ENCODE assay signal across 23 cellular contexts in genomic region chr2:182862003-182862402, GRCh38. TPM values are rescaled to one million over a fixed set of nuclear protein-coding genes. Genes with fewer than 3 reads are reported as not detected.
DNase-seq lines count a peak whose midpoint lies in the region; TF ChIP-seq lines count a peak whose summit lies in the region.
"Had no signal": no experiment of that assay in that cellular context is flagged by ENCODE, and none has a peak within 500 bp of the region (broad histone marks: within the 10 kb centered on the region; RNA-seq: fewer than 3 reads in every experiment).

No MANE protein-coding gene starts in this region.

- no peak for DNase-seq in left ventricle myocardium inferior
- DNase-seq in cardiac septum (ENCODE audit: low spot score) = no peak
- DNase-seq in epithelial cell of esophagus (ENCODE audit: low read depth) = peak; percentile 34
- DNase-seq in osteoblast (ENCODE audit: insufficient read length, low spot score, missing footprints) = peak; percentile 44
- DNase-seq in RWPE1 (ENCODE audit: low spot score) = no peak
- no peak for DNase-seq in central memory CD4-positive, alpha-beta T cell
- DNase-seq in GM10248 (ENCODE audit: extremely low spot score) = no peak
- DNase-seq in SJCRH30 = no peak
- DNase-seq: activated CD4-positive, alpha-beta T cell treated with anti-CD3 and anti-CD28 coated beads for 48 hours; Caco-2; MM.1S; natural killer cell; NCI-H1417 treated with DMSO at 0.1 percent for 48 hours; NCI-H2107; NK-92 treated with Interleukin-12 subunit alpha and Interleukin-12 subunit beta, amount 100 ng/mL, for 24 hours; posterior cingulate gyrus; stimulated activated CD4-positive, alpha-beta T cell treated with anti-CD3 and anti-CD28 coated beads, Interleukin-2, amount 100 ng/mL, for 48 hours; stimulated activated naive CD8-positive, alpha-beta T cell treated with anti-CD3 and anti-CD28 coated beads, Interleukin-15, Interleukin-2, amounts not matched to agents 100 U/mL and 50 U/mL, for 24 hours; T-helper 17 cell had no signal

- H3K36me3 ChIP-seq in left ventricle myocardium inferior (no peaks in the 10 kb centered on the region), osteoblast (ENCODE audit: insufficient read depth, low read length) (no peaks in the 10 kb centered on the region), SJCRH30 (no peaks in the 10 kb centered on the region)

- H3K4me3 ChIP-seq in left ventricle myocardium inferior (no peak overlapping the region), epithelial cell of esophagus (ENCODE audit: low read length) (no peak overlapping the region), osteoblast (ENCODE audit: insufficient read depth, low read length) (no peak overlapping the region), SJCRH30 (no peak overlapping the region)
- H3K4me3 ChIP-seq: SK-N-MC had no signal

- intact Hi-C loops in left ventricle myocardium inferior (cut with micrococcal nuclease) (no loop called here), cardiac septum (cut with DNase I) (no loop called here)

- H3K4me1 ChIP-seq in left ventricle myocardium inferior (peaks cover 20% of the 10 kb centered on the region), osteoblast (ENCODE audit: insufficient read depth, low read length) (peaks cover 13% of the 10 kb centered on the region), SJCRH30 (no peaks in the 10 kb centered on the region)

- TF ChIP-seq CTCF in left ventricle myocardium inferior (IDR thresholded peaks at IDR 0.05; ENCODE audit: borderline replicate concordance) = no peak
- TF ChIP-seq CTCF in epithelial cell of esophagus (IDR thresholded peaks at IDR 0.05; ENCODE audit: insufficient read depth, low read depth, low read length, missing control alignments) = no peak
- no peak for TF ChIP-seq CTCF in osteoblast (IDR thresholded peaks at IDR 0.05; ENCODE audit: extremely low read depth, low read depth, low read length)
- no peak for TF ChIP-seq CTCF in RWPE1 (conservative IDR thresholded peaks at IDR 0.05; ENCODE audit: low read depth)
- TF ChIP-seq CTCF in GM10248 (IDR thresholded peaks at IDR 0.05; ENCODE audit: control extremely low read depth, extremely low read depth, low read depth, missing control alignments) = no peak

- no peaks in the 10 kb centered on the region for H4K20me1 ChIP-seq in osteoblast (ENCODE audit: insufficient read depth, low read length)

- H3K4me2 ChIP-seq in osteoblast (ENCODE audit: insufficient read depth, low read length) = no peak overlapping the region

- H3K9me3 ChIP-seq in left ventricle myocardium inferior (replicated peaks) = peaks cover 5% of the 10 kb centered on the region
- no peaks in the 10 kb centered on the region for H3K9me3 ChIP-seq in osteoblast (ENCODE audit: low read depth, low read length)
- no peaks in the 10 kb centered on the region for H3K9me3 ChIP-seq in SJCRH30 (replicated peaks)
- H3K9me3 ChIP-seq: Caco-2 had no signal

- no peaks in the 10 kb centered on the region for H3K79me2 ChIP-seq in osteoblast (ENCODE audit: insufficient read depth, low read length)

- H3K27me3 ChIP-seq in left ventricle myocardium inferior (ENCODE audit: low read depth) = peaks cover 11% of the 10 kb centered on the region
- H3K27me3 ChIP-seq in osteoblast (ENCODE audit: insufficient read depth, low read length) = peaks cover 11% of the 10 kb centered on the region
- no peaks in the 10 kb centered on the region for H3K27me3 ChIP-seq in SJCRH30

- peak overlapping the region; percentile 14 for H3K27ac ChIP-seq in left ventricle myocardium inferior (replicated peaks)
- H3K27ac ChIP-seq in osteoblast (ENCODE audit: low read depth, low read length) = no peak overlapping the region
- H3K27ac ChIP-seq in RWPE1 = no peak overlapping the region
- no peak overlapping the region for H3K27ac ChIP-seq in SJCRH30
- H3K27ac ChIP-seq: SK-N-MC had no signal

- no peak overlapping the region for H2AFZ ChIP-seq in osteoblast (ENCODE audit: low read length)

- CTCF ChIA-PET in RWPE1 (lab: Yijun Ruan, JAX) = interaction anchor here (1.6 kb wide), 1 partner anchor 9 kb away, joined by 5 read pairs; no protein-coding TSS in a partner anchor
- CTCF ChIA-PET in GM10248 (lab: Yijun Ruan, JAX) = no interaction called here

- POLR2A ChIA-PET in RWPE1 (lab: Yijun Ruan, JAX; ENCODE audit: low non-redundant PET) (no interaction called here), GM10248 (lab: Yijun Ruan, JAX) (no interaction called here)

RNA-seq across cellular contexts. Expression of gene FRZB, which starts 4.4 kb away (rescaled TPM):
- total RNA-seq in left ventricle myocardium inferior (2.2 TPM), cardiac septum (4.3 TPM), osteoblast (0.29 and 0.36 TPM in 2 replicates)
- total RNA-seq in SJCRH30 (2014; rRNA removed; shearing (Covaris generic)) = 0.35 and 0.49 TPM in 2 replicates
- total RNA-seq: activated naive CD4-positive, alpha-beta T cell treated with anti-CD3 and anti-CD28 coated beads, Interleukin-2, amount 50 U/mL, for 72 hours; activated T-helper 1 cell treated with anti-CD3 and anti-CD28 coated beads, Interleukin-12 subunit alpha, Interleukin-12 subunit beta, Interleukin-2, Interleukin-4 antibody, amounts not matched to agents 30 ng/mL and 10 ng/mL and 1 ng/mL, durations not matched to agents 14 hours and 24 hours and 36 hours; Caco-2; natural killer cell; NCI-H460; T-helper 17 cell had no signal

Comparison
In these comparisons a context has a peak if more than half of its experiments do, and no peak if none do; other contexts are left out.
1. DNase-seq: peak in epithelial cell of esophagus (single experiment) and osteoblast (single experiment); none in left ventricle myocardium inferior (single experiment), cardiac septum (single experiment), RWPE1 (single experiment), central memory CD4-positive, alpha-beta T cell (single experiment), GM10248 (single experiment) and SJCRH30 (0 of 2).